9 cellular contexts compared by ENCODE assay signal in the genomic region with DNA sequence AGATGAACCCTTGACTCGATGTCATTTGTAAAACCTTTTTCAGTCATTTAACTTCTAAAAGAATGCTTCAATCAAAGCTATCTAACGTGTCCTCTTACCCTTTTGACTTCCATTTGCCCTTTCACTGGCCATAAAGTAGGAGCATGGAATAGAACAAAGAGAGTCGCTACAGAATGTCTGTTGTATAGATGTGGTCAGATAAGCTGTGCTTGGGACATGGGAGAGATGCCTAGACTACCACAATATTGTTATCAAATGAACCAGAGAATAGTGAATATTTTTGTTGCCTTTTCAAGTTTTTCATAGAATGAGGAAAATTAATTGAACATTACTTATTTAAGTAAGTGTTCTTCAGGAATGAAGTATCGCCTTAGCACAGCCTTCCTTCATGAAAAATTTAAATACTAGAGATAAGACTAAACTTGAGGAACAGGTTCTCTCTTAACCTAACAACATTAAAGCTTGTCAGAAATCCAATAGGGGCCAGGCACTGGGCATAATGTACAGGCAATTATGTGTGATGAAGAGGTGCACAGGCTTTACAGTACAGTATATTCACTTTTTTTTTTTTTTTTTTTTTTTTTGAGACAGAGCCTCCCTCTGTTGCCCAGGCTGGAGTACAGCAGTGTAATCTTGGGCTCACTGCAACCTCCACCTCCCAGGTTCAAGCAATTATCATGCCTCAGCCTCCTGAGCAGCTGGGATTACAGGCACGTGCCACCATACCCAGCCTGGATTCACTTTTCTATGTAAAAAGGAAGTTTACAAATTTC. TPM values are rescaled to one million over a fixed set of nuclear protein-coding genes. Genes with fewer than 3 reads are reported as not detected.
DNase-seq lines count a peak whose midpoint lies in the region; ATAC-seq and TF ChIP-seq lines count a peak whose summit lies in the region.
"Had no signal": no experiment of that assay in that cellular context is flagged by ENCODE, and none has a peak within 500 bp of the region (broad histone marks: within the 10 kb centered on the region; RNA-seq: fewer than 3 reads in every experiment).

No MANE protein-coding gene starts in this region.

- H2BK5ac ChIP-seq in neuronal stem cell (ENCODE audit: low read length) = no peak overlapping the region

- peaks cover 0 to 4% of the 10 kb centered on the region in 2 donors for H3K9me3 ChIP-seq in neuronal stem cell (replicated peaks in 1 of 2; ENCODE audit: control insufficient read depth in 2 of 2, insufficient read depth in 1 of 2, low read depth in 1 of 2, low read length in 2 of 2)

- WGBS in neuronal stem cell (ENCODE audit: extremely low coverage in 2 of 2, insufficient read length in 2 of 2, insufficient replicate concordance in 1 of 2), 2 donors = no CpG with 5 or more reads among the region's 5 CpGs

- no peak overlapping the region for H3K9ac ChIP-seq in neuronal stem cell (ENCODE audit: low read depth, low read length, poor library complexity)

- no peaks in the 10 kb centered on the region for H3K27me3 Mint-ChIP-seq in natural killer cell (ENCODE audit: low read depth in 2 of 2)

- no peaks in the 10 kb centered on the region for H3K9me3 Mint-ChIP-seq in natural killer cell

- H3K4me1 ChIP-seq in neuronal stem cell (ENCODE audit: control insufficient read depth in 2 of 2, insufficient read depth in 1 of 2, low read depth in 1 of 2, low read length in 2 of 2) = peaks cover 1 to 3% of the 10 kb centered on the region in 2 donors

- no peak overlapping the region for H2BK12ac ChIP-seq in neuronal stem cell (ENCODE audit: low read length)

- H2BK120ac ChIP-seq in neuronal stem cell (ENCODE audit: low read depth, low read length) = no peak overlapping the region

- TF ChIP-seq CTCF in brain microvascular endothelial cell (IDR thresholded peaks at IDR 0.05; ENCODE audit: low read depth, low read length, missing control alignments) (peak; percentile 27), natural killer cell (IDR thresholded peaks at IDR 0.05) (no peak)

- intact Hi-C loops in natural killer cell (cut with micrococcal nuclease) = no loop called here

- H3K27ac Mint-ChIP-seq in natural killer cell = peak overlapping the region; percentile 100

- H3K27me3 ChIP-seq in brain microvascular endothelial cell (replicated peaks) (no peaks in the 10 kb centered on the region), neuronal stem cell (ENCODE audit: control insufficient read depth in 3 of 3, insufficient read depth in 3 of 3, low read depth in 1 of 3, low read length in 3 of 3) (no peaks in the 10 kb centered on the region)

- no peak overlapping the region for H3K4me3 ChIP-seq in Jurkat, Clone E6-1 (ENCODE audit: low read length)
- H3K4me3 ChIP-seq in brain microvascular endothelial cell (ENCODE audit: low read depth, low read length) = no peak overlapping the region
- H3K4me3 ChIP-seq in neuronal stem cell (ENCODE audit: low read length in 2 of 2) = no peak overlapping the region

- H2BK15ac ChIP-seq in neuronal stem cell (ENCODE audit: low read length) = no peak overlapping the region

- H4K91ac ChIP-seq in neuronal stem cell (ENCODE audit: low read depth, low read length, poor library complexity) = no peak overlapping the region

- no peak overlapping the region for H3K4ac ChIP-seq in neuronal stem cell (ENCODE audit: low read length)

- no peak overlapping the region for H3K4me2 ChIP-seq in neuronal stem cell (ENCODE audit: insufficient read depth, low read length, poor library complexity, severe bottlenecking)

- H2AFZ ChIP-seq in neuronal stem cell (ENCODE audit: low read length) = no peak overlapping the region

- H2AK5ac ChIP-seq in neuronal stem cell (ENCODE audit: low read depth, low read length) = no peak overlapping the region

- H3K36me3 Mint-ChIP-seq in natural killer cell = no peaks in the 10 kb centered on the region

- H3K79me1 ChIP-seq in neuronal stem cell (ENCODE audit: low read depth, low read length) = no peaks in the 10 kb centered on the region

- no peaks in the 10 kb centered on the region for H3K36me3 ChIP-seq in brain microvascular endothelial cell (replicated peaks)
- peaks cover 2 to 93% of the 10 kb centered on the region in 2 donors for H3K36me3 ChIP-seq in neuronal stem cell (replicated peaks in 1 of 2; ENCODE audit: control insufficient read depth in 2 of 2, insufficient read depth in 2 of 2, low read length in 2 of 2)

- in situ Hi-C loops in brain microvascular endothelial cell (cut with HindIII; ENCODE audit: low pct_ligation_motif_present, low sequenced_read_pairs) = no loop called here

- ATAC-seq in natural killer cell (peak in 2 of 3 donors; percentile 27 to 35), GM18858 (IDR thresholded peaks at IDR 0.05; ENCODE audit: unreplicated experiment) (no peak)

- no peak overlapping the region for H3K18ac ChIP-seq in neuronal stem cell (ENCODE audit: low read length)

- no peak overlapping the region for H4K8ac ChIP-seq in neuronal stem cell (ENCODE audit: low read depth, low read length)

- H3K23ac ChIP-seq in neuronal stem cell (ENCODE audit: low read depth, low read length, poor library complexity) = no peak overlapping the region

- H3K27ac ChIP-seq in brain microvascular endothelial cell (peak overlapping the region; percentile 9), neuronal stem cell (replicated peaks; ENCODE audit: low read length) (no peak overlapping the region)

- peak overlapping the region; percentile 2 for H3K4me3 Mint-ChIP-seq in natural killer cell

- DNase-seq in CD1c-positive myeloid dendritic cell (ENCODE audit: extremely low spot score) (peak; percentile 45), brain microvascular endothelial cell (no peak), natural killer cell (no peak), HK-2 (ENCODE audit: unreplicated experiment) (no peak), AG08395 (ENCODE audit: low spot score) (no peak), neuronal stem cell (ENCODE audit: low spot score) (no peak)
- DNase-seq in Jurkat, Clone E6-1 (ENCODE audit: low read depth, low spot score) = peak; percentile 47
- DNase-seq: NCI-H2107 had no signal

- no peak overlapping the region for H3K14ac ChIP-seq in neuronal stem cell (ENCODE audit: low read length)

- H3K4me1 Mint-ChIP-seq in natural killer cell = peaks cover 84 to 85% of the 10 kb centered on the region in 2 donors

RNA-seq across cellular contexts. Expression of a gene that starts 7.5 kb away (rescaled TPM):
- polyA plus RNA-seq in Jurkat, Clone E6-1 (2012; ENCODE audit: insufficient read depth, insufficient read length) = 24.1 TPM
- 100 to 1,000 TPM; 272 to 353 (median 345) TPM for total RNA-seq in natural killer cell
- 55.8 TPM for polyA plus RNA-seq in neuronal stem cell (2013, experiment 1 of 2)
- 60.0 TPM for polyA plus RNA-seq in neuronal stem cell (2013, experiment 2 of 2)

Comparison
In these comparisons a context has a peak if more than half of its experiments do, and no peak if none do; other contexts are left out.
1. DNase-seq: peak in CD1c-positive myeloid dendritic cell (single experiment) and Jurkat, Clone E6-1 (single experiment); none in brain microvascular endothelial cell (single experiment), natural killer cell (single experiment), HK-2 (single experiment), AG08395 (single experiment) and neuronal stem cell (single experiment).